ENCODE assay signal across 30 cellular contexts in genomic region chr11:27497911-27498310, GRCh38.
"Had no signal": no experiment of that assay in that cellular context is flagged by ENCODE, and none has a peak within 500 bp of the region (broad histone marks: within the 10 kb centered on the region; RNA-seq: fewer than 3 reads in every experiment).

No MANE protein-coding gene starts in this region.

- ATAC-seq: activated CD4-positive, CD25-positive, alpha-beta regulatory T cell treated with anti-CD3 and anti-CD28 coated beads, Interleukin-2, amount 50 U/mL, for 24 hours; activated naive CD4-positive, alpha-beta T cell treated with anti-CD3 and anti-CD28 coated beads, Interleukin-2, amount 50 U/mL, for 72 hours; activated T-cell treated with anti-CD3 and anti-CD28 coated beads, Interleukin-2, amount 50 U/mL, for 72 hours; esophagus mucosa had no signal

- DNase-seq: activated B cell treated with CpG ODN at 0.5 μM for 24 hours; activated CD4-positive, alpha-beta T cell treated with anti-CD3 and anti-CD28 coated beads for 48 hours; activated CD4-positive, alpha-beta T cell treated with anti-CD3 and anti-CD28 coated beads, Interleukin-2, amount 50 U/mL, for 1 hour; activated CD4-positive, alpha-beta T cell treated with anti-CD3 and anti-CD28 coated beads, Interleukin-2, amount 50 U/mL, for 48 hours; activated CD8-positive, alpha-beta memory T cell treated with anti-CD3 and anti-CD28 coated beads, Interleukin-2, amount 50 U/mL, for 48 hours; activated gamma-delta T cell; activated naive CD4-positive, alpha-beta T cell; activated naive CD4-positive, alpha-beta T cell treated with anti-CD3 and anti-CD28 coated beads, Interleukin-2, amount 10 ng/mL, durations not matched to agents 7 days and 5 days; activated naive CD8-positive, alpha-beta T cell treated with anti-CD3 and anti-CD28 coated beads, Interleukin-2, amount 10 ng/mL, durations not matched to agents 7 days and 5 days; activated T-cell treated with anti-CD3 and anti-CD28 coated beads for 4 hours; activated T-cell treated with anti-CD3 and anti-CD28 coated beads, Interleukin-2, amount 50 U/mL, for 24 hours; activated T-cell treated with anti-CD3 and anti-CD28 coated beads, Interleukin-2, amount 50 U/mL, for 72 hours; dorsolateral prefrontal cortex; effector memory CD4-positive, alpha-beta T cell; endodermal cell; foreskin fibroblast; head of caudate nucleus; T-helper 17 cell; T1000; WERI-Rb-1 had no signal

- H3K27ac ChIP-seq: ascending aorta, breast epithelium, cardiac muscle cell, coronary artery, dorsolateral prefrontal cortex, WERI-Rb-1 had no signal

- H3K27me3 Mint-ChIP-seq: activated B cell treated with CpG ODN at 0.5 μM for 24 hours; activated naive CD4-positive, alpha-beta T cell treated with anti-CD3 and anti-CD28 coated beads, Interleukin-2, amount 10 ng/mL, durations not matched to agents 7 days and 5 days; activated naive CD8-positive, alpha-beta T cell treated with anti-CD3 and anti-CD28 coated beads, Interleukin-2, amount 10 ng/mL, durations not matched to agents 7 days and 5 days; activated T-cell treated with anti-CD3 and anti-CD28 coated beads, Interleukin-2, amount 50 U/mL, for 24 hours; brain; dendritic cell treated with granulocyte-macrophage colony-stimulating factor and Interleukin-4, amounts not matched to agents 40 ng/mL and 50 ng/mL, for 4 days; T-helper 17 cell had no signal

- H3K36me3 ChIP-seq: breast epithelium had no signal

- H3K27ac Mint-ChIP-seq: activated B cell treated with CpG ODN at 0.5 μM for 24 hours; activated naive CD4-positive, alpha-beta T cell treated with anti-CD3 and anti-CD28 coated beads, Interleukin-2, amount 10 ng/mL, durations not matched to agents 7 days and 5 days; activated naive CD4-positive, alpha-beta T cell treated with anti-CD3 and anti-CD28 coated beads, Interleukin-2, amount 50 U/mL, for 72 hours; activated naive CD8-positive, alpha-beta T cell treated with anti-CD3 and anti-CD28 coated beads, Interleukin-2, amount 10 ng/mL, durations not matched to agents 7 days and 5 days; activated T-cell treated with anti-CD3 and anti-CD28 coated beads, Interleukin-2, amount 50 U/mL, for 24 hours; activated T-cell treated with anti-CD3 and anti-CD28 coated beads, Interleukin-2, amount 50 U/mL, for 72 hours; dendritic cell treated with granulocyte-macrophage colony-stimulating factor and Interleukin-4, amounts not matched to agents 40 ng/mL and 50 ng/mL, for 4 days; endodermal cell; T-helper 17 cell; T-helper 2 cell treated with Interferon-gamma antibody and Interleukin-4, amounts not matched to agents 5 μg/mL and 100 μg/mL, for 36 hours had no signal

- H3K4me1 ChIP-seq: ascending aorta had no signal

- H3K4me3 Mint-ChIP-seq: activated B cell treated with CpG ODN at 0.5 μM for 24 hours; activated naive CD4-positive, alpha-beta T cell treated with anti-CD3 and anti-CD28 coated beads, Interleukin-2, amount 10 ng/mL, durations not matched to agents 7 days and 5 days; activated naive CD8-positive, alpha-beta T cell treated with anti-CD3 and anti-CD28 coated beads, Interleukin-2, amount 10 ng/mL, durations not matched to agents 7 days and 5 days; activated T-cell treated with anti-CD3 and anti-CD28 coated beads, Interleukin-2, amount 50 U/mL, for 24 hours; activated T-cell treated with anti-CD3 and anti-CD28 coated beads, Interleukin-2, amount 50 U/mL, for 72 hours; dendritic cell treated with granulocyte-macrophage colony-stimulating factor and Interleukin-4, amounts not matched to agents 40 ng/mL and 50 ng/mL, for 4 days; endodermal cell; T-helper 17 cell; T-helper 2 cell treated with Interferon-gamma antibody and Interleukin-4, amounts not matched to agents 5 μg/mL and 100 μg/mL, for 36 hours had no signal

- H3K27me3 ChIP-seq: ascending aorta, breast epithelium, cardiac muscle cell, dorsolateral prefrontal cortex had no signal

- H3K9me3 ChIP-seq: ascending aorta, breast epithelium had no signal

- H3K4me3 ChIP-seq: ascending aorta, breast epithelium, cardiac muscle cell, coronary artery had no signal

- H3K9me3 Mint-ChIP-seq: activated B cell treated with CpG ODN at 0.5 μM for 24 hours; activated naive CD4-positive, alpha-beta T cell treated with anti-CD3 and anti-CD28 coated beads, Interleukin-2, amount 10 ng/mL, durations not matched to agents 7 days and 5 days; activated naive CD4-positive, alpha-beta T cell treated with anti-CD3 and anti-CD28 coated beads, Interleukin-2, amount 50 U/mL, for 72 hours; activated naive CD8-positive, alpha-beta T cell treated with anti-CD3 and anti-CD28 coated beads, Interleukin-2, amount 10 ng/mL, durations not matched to agents 7 days and 5 days; activated T-cell treated with anti-CD3 and anti-CD28 coated beads, Interleukin-2, amount 50 U/mL, for 24 hours; activated T-cell treated with anti-CD3 and anti-CD28 coated beads, Interleukin-2, amount 50 U/mL, for 72 hours; brain; dendritic cell treated with granulocyte-macrophage colony-stimulating factor and Interleukin-4, amounts not matched to agents 40 ng/mL and 50 ng/mL, for 4 days; endodermal cell; T-helper 2 cell treated with Interferon-gamma antibody and Interleukin-4, amounts not matched to agents 5 μg/mL and 100 μg/mL, for 36 hours had no signal
